39 cellular contexts compared by ENCODE assay signal in the genomic region with DNA sequence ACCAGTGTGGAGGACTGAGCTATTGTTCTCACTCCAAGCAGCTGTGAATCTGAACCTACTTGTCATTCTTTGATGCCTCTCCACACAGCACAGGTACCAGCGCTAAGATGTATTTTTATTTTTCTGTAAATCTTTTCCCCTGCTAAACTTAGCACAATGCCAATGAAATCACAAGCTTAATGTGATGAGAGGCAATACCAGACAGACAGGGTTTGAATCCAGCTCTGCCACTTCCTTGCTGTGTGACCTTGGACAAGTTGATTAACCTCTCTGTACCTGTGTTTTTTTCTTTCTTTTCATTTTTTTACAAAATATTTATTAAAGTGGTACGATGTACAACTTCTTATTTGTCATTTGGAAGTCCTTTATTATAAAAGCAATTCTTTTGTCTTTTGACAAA.
"Had no signal": no experiment of that assay in that cellular context is flagged by ENCODE, and none has a peak within 500 bp of the region (broad histone marks: within the 10 kb centered on the region; RNA-seq: fewer than 3 reads in every experiment).

No MANE protein-coding gene starts in this region.

- H3K27ac ChIP-seq: ascending aorta, cardiac muscle cell, WERI-Rb-1 had no signal

- FAIRE-seq: bronchial epithelial cell, TTC549 had no signal

- H3K4me1 ChIP-seq: ascending aorta had no signal

- ATAC-seq: activated CD4-positive, alpha-beta T cell treated with anti-CD3 and anti-CD28 coated beads for 36 hours; activated CD4-positive, CD25-positive, alpha-beta regulatory T cell treated with anti-CD3 and anti-CD28 coated beads, Interleukin-2, amount 50 U/mL, for 24 hours; activated CD8-positive, alpha-beta memory T cell treated with anti-CD3 and anti-CD28 coated beads, Interleukin-2, amount 10 ng/mL, durations not matched to agents 7 days and 5 days; activated CD8-positive, alpha-beta T cell treated with anti-CD3 and anti-CD28 coated beads, Interleukin-2, amount 10 ng/mL, durations not matched to agents 7 days and 5 days; activated naive CD8-positive, alpha-beta T cell treated with anti-CD3 and anti-CD28 coated beads, Interleukin-2, amount 50 U/mL, for 24 hours had no signal

- H3K4me3 ChIP-seq: ascending aorta, cardiac muscle cell had no signal

- H3K36me3 Mint-ChIP-seq: activated CD8-positive, alpha-beta memory T cell treated with anti-CD3 and anti-CD28 coated beads, Interleukin-2, amount 10 ng/mL, durations not matched to agents 7 days and 5 days; activated naive CD4-positive, alpha-beta T cell treated with anti-CD3 and anti-CD28 coated beads, Interleukin-2, amount 10 ng/mL, durations not matched to agents 7 days and 5 days; activated naive CD4-positive, alpha-beta T cell treated with anti-CD3 and anti-CD28 coated beads, Interleukin-2, amount 50 U/mL, for 24 hours; activated naive CD8-positive, alpha-beta T cell; activated naive CD8-positive, alpha-beta T cell treated with anti-CD3 and anti-CD28 coated beads, Interleukin-2, amount 10 ng/mL, durations not matched to agents 7 days and 5 days; brain had no signal

- H3K36me3 ChIP-seq: ascending aorta, cardiac muscle cell, WERI-Rb-1 had no signal

- DNase-seq: activated CD4-positive, alpha-beta memory T cell treated with anti-CD3 and anti-CD28 coated beads, Interleukin-2, amount 10 ng/mL, durations not matched to agents 7 days and 5 days; activated CD4-positive, alpha-beta T cell treated with anti-CD3 and anti-CD28 coated beads for 1 hour; activated CD4-positive, alpha-beta T cell treated with anti-CD3 and anti-CD28 coated beads for 36 hours; activated CD4-positive, alpha-beta T cell treated with anti-CD3 and anti-CD28 coated beads for 48 hours; activated CD4-positive, alpha-beta T cell treated with anti-CD3 and anti-CD28 coated beads, Interleukin-2, amount 10 ng/mL, durations not matched to agents 7 days and 5 days; activated CD4-positive, alpha-beta T cell treated with anti-CD3 and anti-CD28 coated beads, Interleukin-2, amount 50 U/mL, for 48 hours; activated CD4-positive, CD25-positive, alpha-beta regulatory T cell; activated CD8-positive, alpha-beta memory T cell treated with anti-CD3 and anti-CD28 coated beads for 24 hours; activated CD8-positive, alpha-beta memory T cell treated with anti-CD3 and anti-CD28 coated beads, Interleukin-2, amount 10 ng/mL, durations not matched to agents 7 days and 5 days; activated CD8-positive, alpha-beta memory T cell treated with anti-CD3 and anti-CD28 coated beads, Interleukin-2, amount 50 U/mL, for 48 hours; activated CD8-positive, alpha-beta T cell treated with anti-CD3 and anti-CD28 coated beads, Interleukin-2, amount 10 ng/mL, durations not matched to agents 7 days and 5 days; activated effector memory CD4-positive, alpha-beta T cell treated with Interleukin-2 at 50 U/mL for 16 hours; activated gamma-delta T cell; activated naive CD4-positive, alpha-beta T cell treated with anti-CD3 and anti-CD28 coated beads, Interleukin-2, amount 10 ng/mL, durations not matched to agents 7 days and 5 days; activated naive CD4-positive, alpha-beta T cell treated with Interleukin-2 at 50 U/mL for 16 hours; activated naive CD8-positive, alpha-beta T cell treated with anti-CD3 and anti-CD28 coated beads, Interleukin-2, amount 10 ng/mL, durations not matched to agents 7 days and 5 days; activated naive CD8-positive, alpha-beta T cell treated with anti-CD3 and anti-CD28 coated beads, Interleukin-2, amount 50 U/mL, for 24 hours; activated T-cell treated with anti-CD3 and anti-CD28 coated beads, Interleukin-2, amount 50 U/mL, for 24 hours; activated T-cell treated with anti-CD3 and anti-CD28 coated beads, Interleukin-2, amount 50 U/mL, for 48 hours; amygdala; anterior cingulate cortex; caudate nucleus; cerebellar nuclear complex; T-helper 2 cell; T-helper 9 cell; WERI-Rb-1 had no signal

- H3K27ac Mint-ChIP-seq: activated CD4-positive, alpha-beta memory T cell treated with anti-CD3 and anti-CD28 coated beads, Interleukin-2, amount 10 ng/mL, durations not matched to agents 7 days and 5 days; activated CD4-positive, alpha-beta T cell treated with anti-CD3 and anti-CD28 coated beads for 36 hours; activated CD4-positive, alpha-beta T cell treated with anti-CD3 and anti-CD28 coated beads, Interleukin-2, amount 10 ng/mL, durations not matched to agents 7 days and 5 days; activated CD8-positive, alpha-beta memory T cell treated with anti-CD3 and anti-CD28 coated beads, Interleukin-2, amount 10 ng/mL, durations not matched to agents 7 days and 5 days; activated CD8-positive, alpha-beta T cell treated with anti-CD3 and anti-CD28 coated beads, Interleukin-2, amount 10 ng/mL, durations not matched to agents 7 days and 5 days; activated naive CD4-positive, alpha-beta T cell treated with anti-CD3 and anti-CD28 coated beads, Interleukin-2, amount 10 ng/mL, durations not matched to agents 7 days and 5 days; activated naive CD4-positive, alpha-beta T cell treated with anti-CD3 and anti-CD28 coated beads, Interleukin-2, amount 50 U/mL, for 24 hours; activated naive CD8-positive, alpha-beta T cell; activated naive CD8-positive, alpha-beta T cell treated with anti-CD3 and anti-CD28 coated beads, Interleukin-2, amount 10 ng/mL, durations not matched to agents 7 days and 5 days; activated naive CD8-positive, alpha-beta T cell treated with anti-CD3 and anti-CD28 coated beads, Interleukin-2, amount 50 U/mL, for 24 hours; activated T-cell treated with anti-CD3 and anti-CD28 coated beads, Interleukin-2, amount 50 U/mL, for 24 hours; activated T-helper 2 cell treated with anti-CD3 and anti-CD28 coated beads, Interferon-gamma antibody, Interleukin-2, Interleukin-4, amounts not matched to agents 10 μg/mL and 5 μg/mL and 100 μg/mL, durations not matched to agents 14 hours and 24 hours and 36 hours; brain; T-helper 1 cell treated with Interleukin-12 subunit alpha and Interleukin-12 subunit beta and Interleukin-4 antibody, amounts not matched to agents 30 μg/mL and 1 μg/mL, for 36 hours; T-helper 2 cell treated with Interferon-gamma antibody and Interleukin-4, amounts not matched to agents 5 μg/mL and 100 μg/mL, for 36 hours had no signal

- H3K4me3 Mint-ChIP-seq: activated CD4-positive, alpha-beta memory T cell treated with anti-CD3 and anti-CD28 coated beads, Interleukin-2, amount 10 ng/mL, durations not matched to agents 7 days and 5 days; activated CD4-positive, alpha-beta T cell treated with anti-CD3 and anti-CD28 coated beads for 36 hours; activated CD4-positive, alpha-beta T cell treated with anti-CD3 and anti-CD28 coated beads, Interleukin-2, amount 10 ng/mL, durations not matched to agents 7 days and 5 days; activated CD8-positive, alpha-beta memory T cell treated with anti-CD3 and anti-CD28 coated beads, Interleukin-2, amount 10 ng/mL, durations not matched to agents 7 days and 5 days; activated CD8-positive, alpha-beta T cell treated with anti-CD3 and anti-CD28 coated beads, Interleukin-2, amount 10 ng/mL, durations not matched to agents 7 days and 5 days; activated naive CD4-positive, alpha-beta T cell treated with anti-CD3 and anti-CD28 coated beads, Interleukin-2, amount 10 ng/mL, durations not matched to agents 7 days and 5 days; activated naive CD4-positive, alpha-beta T cell treated with anti-CD3 and anti-CD28 coated beads, Interleukin-2, amount 50 U/mL, for 24 hours; activated naive CD8-positive, alpha-beta T cell; activated naive CD8-positive, alpha-beta T cell treated with anti-CD3 and anti-CD28 coated beads, Interleukin-2, amount 10 ng/mL, durations not matched to agents 7 days and 5 days; activated naive CD8-positive, alpha-beta T cell treated with anti-CD3 and anti-CD28 coated beads, Interleukin-2, amount 50 U/mL, for 24 hours; activated T-cell treated with anti-CD3 and anti-CD28 coated beads, Interleukin-2, amount 50 U/mL, for 24 hours; brain; central memory CD8-positive, alpha-beta T cell; T-helper 1 cell treated with Interleukin-12 subunit alpha and Interleukin-12 subunit beta and Interleukin-4 antibody, amounts not matched to agents 30 μg/mL and 1 μg/mL, for 36 hours; T-helper 2 cell treated with Interferon-gamma antibody and Interleukin-4, amounts not matched to agents 5 μg/mL and 100 μg/mL, for 36 hours; WTC11 had no signal

- H3K27me3 Mint-ChIP-seq: activated CD4-positive, alpha-beta memory T cell treated with anti-CD3 and anti-CD28 coated beads, Interleukin-2, amount 10 ng/mL, durations not matched to agents 7 days and 5 days; activated CD4-positive, alpha-beta T cell treated with anti-CD3 and anti-CD28 coated beads for 36 hours; activated CD4-positive, alpha-beta T cell treated with anti-CD3 and anti-CD28 coated beads, Interleukin-2, amount 10 ng/mL, durations not matched to agents 7 days and 5 days; activated CD8-positive, alpha-beta memory T cell treated with anti-CD3 and anti-CD28 coated beads, Interleukin-2, amount 10 ng/mL, durations not matched to agents 7 days and 5 days; activated naive CD4-positive, alpha-beta T cell treated with anti-CD3 and anti-CD28 coated beads, Interleukin-2, amount 10 ng/mL, durations not matched to agents 7 days and 5 days; activated naive CD4-positive, alpha-beta T cell treated with anti-CD3 and anti-CD28 coated beads, Interleukin-2, amount 50 U/mL, for 24 hours; activated naive CD8-positive, alpha-beta T cell; activated naive CD8-positive, alpha-beta T cell treated with anti-CD3 and anti-CD28 coated beads, Interleukin-2, amount 10 ng/mL, durations not matched to agents 7 days and 5 days; activated naive CD8-positive, alpha-beta T cell treated with anti-CD3 and anti-CD28 coated beads, Interleukin-2, amount 50 U/mL, for 24 hours; activated T-cell treated with anti-CD3 and anti-CD28 coated beads, Interleukin-2, amount 50 U/mL, for 24 hours; central memory CD8-positive, alpha-beta T cell had no signal

- H3K4me1 Mint-ChIP-seq: activated CD4-positive, alpha-beta memory T cell treated with anti-CD3 and anti-CD28 coated beads, Interleukin-2, amount 10 ng/mL, durations not matched to agents 7 days and 5 days; activated CD4-positive, alpha-beta T cell treated with anti-CD3 and anti-CD28 coated beads for 36 hours; activated CD4-positive, alpha-beta T cell treated with anti-CD3 and anti-CD28 coated beads, Interleukin-2, amount 10 ng/mL, durations not matched to agents 7 days and 5 days; activated naive CD4-positive, alpha-beta T cell treated with anti-CD3 and anti-CD28 coated beads, Interleukin-2, amount 10 ng/mL, durations not matched to agents 7 days and 5 days; activated naive CD4-positive, alpha-beta T cell treated with anti-CD3 and anti-CD28 coated beads, Interleukin-2, amount 50 U/mL, for 24 hours; activated naive CD8-positive, alpha-beta T cell treated with anti-CD3 and anti-CD28 coated beads, Interleukin-2, amount 10 ng/mL, durations not matched to agents 7 days and 5 days; activated naive CD8-positive, alpha-beta T cell treated with anti-CD3 and anti-CD28 coated beads, Interleukin-2, amount 50 U/mL, for 24 hours; brain; central memory CD8-positive, alpha-beta T cell had no signal

- H3K27me3 ChIP-seq: ascending aorta, cardiac muscle cell had no signal
